In the genomic region with DNA sequence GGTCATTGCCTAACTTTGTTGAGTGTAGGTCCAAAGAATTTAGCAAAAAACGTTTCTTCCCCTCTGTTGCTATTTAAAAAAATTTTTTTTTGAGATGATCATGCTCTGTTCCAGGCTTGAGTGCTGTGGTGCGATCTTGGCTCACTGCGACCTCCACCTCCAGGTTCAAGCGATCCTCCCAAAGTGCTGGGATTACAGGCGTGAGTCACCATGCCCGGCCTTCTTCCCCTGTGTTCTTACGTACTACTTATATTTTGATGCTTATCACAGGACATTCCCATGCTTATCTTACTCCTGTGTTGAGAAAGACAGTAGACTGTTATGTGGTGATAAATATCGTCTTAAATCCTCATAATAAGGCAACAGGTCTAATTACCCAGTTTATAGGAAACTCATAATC, we compare ENCODE assay signal across 1 cellular context.
TF ChIP-seq lines count a peak whose summit lies in the region.

No MANE protein-coding gene starts in this region.

TF ChIP-seq in GM23338, 12 proteins besides CTCF, POLR2A, EP300 and RAD21 (continued from another document):
- TF ChIP-seq, protein P1, sequence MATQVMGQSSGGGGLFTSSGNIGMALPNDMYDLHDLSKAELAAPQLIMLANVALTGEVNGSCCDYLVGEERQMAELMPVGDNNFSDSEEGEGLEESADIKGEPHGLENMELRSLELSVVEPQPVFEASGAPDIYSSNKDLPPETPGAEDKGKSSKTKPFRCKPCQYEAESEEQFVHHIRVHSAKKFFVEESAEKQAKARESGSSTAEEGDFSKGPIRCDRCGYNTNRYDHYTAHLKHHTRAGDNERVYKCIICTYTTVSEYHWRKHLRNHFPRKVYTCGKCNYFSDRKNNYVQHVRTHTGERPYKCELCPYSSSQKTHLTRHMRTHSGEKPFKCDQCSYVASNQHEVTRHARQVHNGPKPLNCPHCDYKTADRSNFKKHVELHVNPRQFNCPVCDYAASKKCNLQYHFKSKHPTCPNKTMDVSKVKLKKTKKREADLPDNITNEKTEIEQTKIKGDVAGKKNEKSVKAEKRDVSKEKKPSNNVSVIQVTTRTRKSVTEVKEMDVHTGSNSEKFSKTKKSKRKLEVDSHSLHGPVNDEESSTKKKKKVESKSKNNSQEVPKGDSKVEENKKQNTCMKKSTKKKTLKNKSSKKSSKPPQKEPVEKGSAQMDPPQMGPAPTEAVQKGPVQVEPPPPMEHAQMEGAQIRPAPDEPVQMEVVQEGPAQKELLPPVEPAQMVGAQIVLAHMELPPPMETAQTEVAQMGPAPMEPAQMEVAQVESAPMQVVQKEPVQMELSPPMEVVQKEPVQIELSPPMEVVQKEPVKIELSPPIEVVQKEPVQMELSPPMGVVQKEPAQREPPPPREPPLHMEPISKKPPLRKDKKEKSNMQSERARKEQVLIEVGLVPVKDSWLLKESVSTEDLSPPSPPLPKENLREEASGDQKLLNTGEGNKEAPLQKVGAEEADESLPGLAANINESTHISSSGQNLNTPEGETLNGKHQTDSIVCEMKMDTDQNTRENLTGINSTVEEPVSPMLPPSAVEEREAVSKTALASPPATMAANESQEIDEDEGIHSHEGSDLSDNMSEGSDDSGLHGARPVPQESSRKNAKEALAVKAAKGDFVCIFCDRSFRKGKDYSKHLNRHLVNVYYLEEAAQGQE (IDR thresholded peaks at IDR 0.05; ENCODE audit: unreplicated experiment): no peak
- TF ChIP-seq STAT1 (IDR thresholded peaks at IDR 0.05; ENCODE audit: unreplicated experiment): no peak
- TF ChIP-seq, protein P2, sequence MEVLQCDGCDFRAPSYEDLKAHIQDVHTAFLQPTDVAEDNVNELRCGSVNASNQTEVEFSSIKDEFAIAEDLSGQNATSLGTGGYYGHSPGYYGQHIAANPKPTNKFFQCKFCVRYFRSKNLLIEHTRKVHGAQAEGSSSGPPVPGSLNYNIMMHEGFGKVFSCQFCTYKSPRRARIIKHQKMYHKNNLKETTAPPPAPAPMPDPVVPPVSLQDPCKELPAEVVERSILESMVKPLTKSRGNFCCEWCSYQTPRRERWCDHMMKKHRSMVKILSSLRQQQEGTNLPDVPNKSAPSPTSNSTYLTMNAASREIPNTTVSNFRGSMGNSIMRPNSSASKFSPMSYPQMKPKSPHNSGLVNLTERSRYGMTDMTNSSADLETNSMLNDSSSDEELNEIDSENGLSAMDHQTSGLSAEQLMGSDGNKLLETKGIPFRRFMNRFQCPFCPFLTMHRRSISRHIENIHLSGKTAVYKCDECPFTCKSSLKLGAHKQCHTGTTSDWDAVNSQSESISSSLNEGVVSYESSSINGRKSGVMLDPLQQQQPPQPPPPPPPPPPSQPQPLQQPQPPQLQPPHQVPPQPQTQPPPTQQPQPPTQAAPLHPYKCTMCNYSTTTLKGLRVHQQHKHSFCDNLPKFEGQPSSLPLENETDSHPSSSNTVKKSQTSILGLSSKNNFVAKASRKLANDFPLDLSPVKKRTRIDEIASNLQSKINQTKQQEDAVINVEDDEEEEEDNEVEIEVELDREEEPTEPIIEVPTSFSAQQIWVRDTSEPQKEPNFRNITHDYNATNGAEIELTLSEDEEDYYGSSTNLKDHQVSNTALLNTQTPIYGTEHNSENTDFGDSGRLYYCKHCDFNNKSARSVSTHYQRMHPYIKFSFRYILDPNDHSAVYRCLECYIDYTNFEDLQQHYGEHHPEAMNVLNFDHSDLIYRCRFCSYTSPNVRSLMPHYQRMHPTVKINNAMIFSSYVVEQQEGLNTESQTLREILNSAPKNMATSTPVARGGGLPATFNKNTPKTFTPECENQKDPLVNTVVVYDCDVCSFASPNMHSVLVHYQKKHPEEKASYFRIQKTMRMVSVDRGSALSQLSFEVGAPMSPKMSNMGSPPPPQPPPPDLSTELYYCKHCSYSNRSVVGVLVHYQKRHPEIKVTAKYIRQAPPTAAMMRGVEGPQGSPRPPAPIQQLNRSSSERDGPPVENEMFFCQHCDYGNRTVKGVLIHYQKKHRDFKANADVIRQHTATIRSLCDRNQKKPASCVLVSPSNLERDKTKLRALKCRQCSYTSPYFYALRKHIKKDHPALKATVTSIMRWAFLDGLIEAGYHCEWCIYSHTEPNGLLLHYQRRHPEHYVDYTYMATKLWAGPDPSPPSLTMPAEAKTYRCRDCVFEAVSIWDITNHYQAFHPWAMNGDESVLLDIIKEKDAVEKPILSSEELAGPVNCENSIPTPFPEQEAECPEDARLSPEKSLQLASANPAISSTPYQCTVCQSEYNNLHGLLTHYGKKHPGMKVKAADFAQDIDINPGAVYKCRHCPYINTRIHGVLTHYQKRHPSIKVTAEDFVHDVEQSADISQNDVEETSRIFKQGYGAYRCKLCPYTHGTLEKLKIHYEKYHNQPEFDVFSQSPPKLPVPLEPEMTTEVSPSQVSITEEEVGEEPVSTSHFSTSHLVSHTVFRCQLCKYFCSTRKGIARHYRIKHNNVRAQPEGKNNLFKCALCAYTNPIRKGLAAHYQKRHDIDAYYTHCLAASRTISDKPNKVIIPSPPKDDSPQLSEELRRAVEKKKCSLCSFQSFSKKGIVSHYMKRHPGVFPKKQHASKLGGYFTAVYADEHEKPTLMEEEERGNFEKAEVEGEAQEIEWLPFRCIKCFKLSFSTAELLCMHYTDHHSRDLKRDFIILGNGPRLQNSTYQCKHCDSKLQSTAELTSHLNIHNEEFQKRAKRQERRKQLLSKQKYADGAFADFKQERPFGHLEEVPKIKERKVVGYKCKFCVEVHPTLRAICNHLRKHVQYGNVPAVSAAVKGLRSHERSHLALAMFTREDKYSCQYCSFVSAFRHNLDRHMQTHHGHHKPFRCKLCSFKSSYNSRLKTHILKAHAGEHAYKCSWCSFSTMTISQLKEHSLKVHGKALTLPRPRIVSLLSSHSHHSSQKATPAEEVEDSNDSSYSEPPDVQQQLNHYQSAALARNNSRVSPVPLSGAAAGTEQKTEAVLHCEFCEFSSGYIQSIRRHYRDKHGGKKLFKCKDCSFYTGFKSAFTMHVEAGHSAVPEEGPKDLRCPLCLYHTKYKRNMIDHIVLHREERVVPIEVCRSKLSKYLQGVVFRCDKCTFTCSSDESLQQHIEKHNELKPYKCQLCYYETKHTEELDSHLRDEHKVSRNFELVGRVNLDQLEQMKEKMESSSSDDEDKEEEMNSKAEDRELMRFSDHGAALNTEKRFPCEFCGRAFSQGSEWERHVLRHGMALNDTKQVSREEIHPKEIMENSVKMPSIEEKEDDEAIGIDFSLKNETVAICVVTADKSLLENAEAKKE (CRISPR knock-in tag; IDR thresholded peaks at IDR 0.05): no peak
